Comparison of ENCODE assay signal across 17 cellular contexts in the genomic region with DNA sequence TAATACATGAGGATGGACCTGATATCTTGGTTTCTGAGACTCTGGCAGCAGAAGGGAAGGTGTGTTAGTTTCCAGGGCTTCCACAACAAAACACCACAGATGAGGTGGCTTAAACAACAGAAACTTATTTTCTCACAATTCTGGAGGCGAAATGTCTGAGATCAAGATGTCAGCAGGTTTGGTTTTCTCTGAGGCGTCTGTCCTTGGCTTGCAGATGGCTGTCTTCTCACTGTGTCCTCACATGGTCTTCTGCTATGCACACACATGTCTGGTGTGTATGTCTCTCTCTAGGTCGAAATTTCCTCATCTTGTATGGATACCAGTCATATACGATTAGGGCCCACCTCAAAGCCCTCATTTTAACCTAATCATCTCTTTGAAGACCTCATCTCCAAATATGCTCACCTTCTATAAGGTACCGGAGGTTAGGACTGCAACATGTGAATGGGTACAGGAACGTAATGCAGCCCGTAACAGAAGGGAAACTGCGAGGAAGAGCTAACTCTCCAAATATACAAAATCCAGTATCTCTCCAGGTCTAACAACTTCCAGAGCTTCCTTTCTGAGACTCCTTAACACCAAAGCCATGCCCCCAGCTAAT.
DNase-seq lines count a peak whose midpoint lies in the region; ATAC-seq and TF ChIP-seq lines count a peak whose summit lies in the region.
"Had no signal": no experiment of that assay in that cellular context is flagged by ENCODE, and none has a peak within 500 bp of the region (broad histone marks: within the 10 kb centered on the region; RNA-seq: fewer than 3 reads in every experiment).

No MANE protein-coding gene starts in this region.

- H3K27me3 Mint-ChIP-seq in activated CD4-positive, alpha-beta T cell treated with anti-CD3 and anti-CD28 coated beads for 36 hours = peaks cover 26% of the 10 kb centered on the region
- H3K27me3 Mint-ChIP-seq in activated naive CD8-positive, alpha-beta T cell treated with anti-CD3 and anti-CD28 coated beads for 36 hours = peaks cover 17% of the 10 kb centered on the region

- H3K4me3 Mint-ChIP-seq in activated CD4-positive, alpha-beta T cell treated with anti-CD3 and anti-CD28 coated beads for 36 hours = no peak overlapping the region
- H3K4me3 Mint-ChIP-seq in activated naive CD8-positive, alpha-beta T cell treated with anti-CD3 and anti-CD28 coated beads for 36 hours = no peak overlapping the region
- H3K4me3 Mint-ChIP-seq: HFFc6 had no signal

- POLR2A ChIA-PET in activated CD4-positive, alpha-beta T cell treated with anti-CD3 and anti-CD28 coated beads for 36 hours (lab: Charles Lee) = interaction anchor here (0.5 to 1.2 kb wide), 4 partner anchors 137 to 213 kb away, joined by 3 to 5 read pairs (median 4); a partner anchor contains a TSS

- no peak overlapping the region for H3K4me3 ChIP-seq in sigmoid colon
- H3K4me3 ChIP-seq: MG63 had no signal

- TF ChIP-seq POLR2A in sigmoid colon (IDR thresholded peaks at IDR 0.05) = no peak

- WGBS in sigmoid colon, 2 donors = 80 to 89% methylated on average over 8 of the region's 8 CpGs

- no peaks in the 10 kb centered on the region for H3K27me3 ChIP-seq in sigmoid colon
- H3K27me3 ChIP-seq: MG63 had no signal

- H3K36me3 ChIP-seq in sigmoid colon = no peaks in the 10 kb centered on the region
- H3K36me3 ChIP-seq: MG63 had no signal

- no peak overlapping the region for H3K27ac ChIP-seq in sigmoid colon
- H3K27ac ChIP-seq: 22Rv1 had no signal

- no peaks in the 10 kb centered on the region for H3K9me3 Mint-ChIP-seq in activated CD4-positive, alpha-beta T cell treated with anti-CD3 and anti-CD28 coated beads for 36 hours (ENCODE audit: low read depth)
- no peaks in the 10 kb centered on the region for H3K9me3 Mint-ChIP-seq in activated naive CD8-positive, alpha-beta T cell treated with anti-CD3 and anti-CD28 coated beads for 36 hours
- H3K9me3 Mint-ChIP-seq: CD8-positive, alpha-beta memory T cell had no signal

- H3K36me3 Mint-ChIP-seq in activated CD4-positive, alpha-beta T cell treated with anti-CD3 and anti-CD28 coated beads for 36 hours (ENCODE audit: low read depth) = no peaks in the 10 kb centered on the region
- H3K36me3 Mint-ChIP-seq in activated naive CD8-positive, alpha-beta T cell treated with anti-CD3 and anti-CD28 coated beads for 36 hours = no peaks in the 10 kb centered on the region
- H3K36me3 Mint-ChIP-seq: CD8-positive, alpha-beta memory T cell had no signal

- intact Hi-C loops in activated CD4-positive, alpha-beta T cell treated with anti-CD3 and anti-CD28 coated beads for 36 hours (cut with DNase I, micrococcal nuclease) = loop anchor here (1.0 to 10.0 kb wide), 6 partner anchors 67 to 903 kb away; a partner anchor contains a TSS
- intact Hi-C loops in sigmoid colon (cut with DNase I) = no loop called here

- H3K4me1 Mint-ChIP-seq in activated CD4-positive, alpha-beta T cell treated with anti-CD3 and anti-CD28 coated beads for 36 hours = peaks cover 40% of the 10 kb centered on the region
- H3K4me1 Mint-ChIP-seq in activated naive CD8-positive, alpha-beta T cell treated with anti-CD3 and anti-CD28 coated beads for 36 hours = peaks cover 35% of the 10 kb centered on the region

- ATAC-seq in activated CD4-positive, alpha-beta T cell treated with anti-CD3 and anti-CD28 coated beads for 36 hours = no peak
- ATAC-seq in GM18519 (IDR thresholded peaks at IDR 0.05; ENCODE audit: low FRiP score, unreplicated experiment) = peak; percentile 1
- ATAC-seq in HG03571 (IDR thresholded peaks at IDR 0.05; ENCODE audit: unreplicated experiment) = peak; percentile 3

- H3K4me1 ChIP-seq in sigmoid colon = no peaks in the 10 kb centered on the region

- CTCF ChIA-PET in activated CD4-positive, alpha-beta T cell treated with anti-CD3 and anti-CD28 coated beads for 36 hours (lab: Charles Lee) = interaction anchor here (0.7 to 1.8 kb wide), 5 partner anchors 11 to 212 kb away, joined by 3 to 4 read pairs (median 3); no protein-coding TSS in a partner anchor

- no peaks in the 10 kb centered on the region for H3K9me3 ChIP-seq in sigmoid colon
- H3K9me3 ChIP-seq: MG63 had no signal

- no peak for TF ChIP-seq EP300 in sigmoid colon (IDR thresholded peaks at IDR 0.05)

- no peak for DNase-seq in activated CD4-positive, alpha-beta T cell treated with anti-CD3 and anti-CD28 coated beads for 36 hours
- no peak for DNase-seq in activated CD4-positive, alpha-beta T cell treated with anti-CD3 and anti-CD28 coated beads for 1 hour
- DNase-seq in activated naive CD8-positive, alpha-beta T cell treated with anti-CD3 and anti-CD28 coated beads for 36 hours = no peak
- DNase-seq in NCI-H2196 (lab: John Stamatoyannopoulos, UW; ENCODE audit: unreplicated experiment) (no peak), NCI-H526 treated with DMSO at 0.1 percent for 48 hours (lab: John Stamatoyannopoulos, UW) (no peak), sigmoid colon (no peak)
- DNase-seq: CD8-positive, alpha-beta memory T cell; GOT3; HFFc6; KG1; MG63; NCI-H1105 treated with DMSO at 0.1 percent for 48 hours; NCI-H187; NCI-H82 had no signal

- no peak for TF ChIP-seq CTCF in sigmoid colon (IDR thresholded peaks at IDR 0.05)

- H3K27ac Mint-ChIP-seq in activated CD4-positive, alpha-beta T cell treated with anti-CD3 and anti-CD28 coated beads for 36 hours = peak overlapping the region; percentile 18
- H3K27ac Mint-ChIP-seq in activated naive CD8-positive, alpha-beta T cell treated with anti-CD3 and anti-CD28 coated beads for 36 hours = peak overlapping the region; percentile 96
- H3K27ac Mint-ChIP-seq: CD8-positive, alpha-beta memory T cell; HFFc6 had no signal
